Comparison of ENCODE assay signal across 8 cellular contexts in genomic region chr4:173333658-173334084, GRCh38. TPM values are rescaled to one million over a fixed set of nuclear protein-coding genes. Genes with fewer than 3 reads are reported as not detected.
A peak's percentile ranks its signal among the peaks of the same experiment; 100 is the strongest.
DNase-seq lines count a peak whose midpoint lies in the region; ATAC-seq and TF ChIP-seq lines count a peak whose summit lies in the region.

No MANE protein-coding gene starts in this region.

- H3K27me3 Mint-ChIP-seq in activated naive CD4-positive, alpha-beta T cell treated with anti-CD3 and anti-CD28 coated beads, Interleukin-2, amount 10 ng/mL, durations not matched to agents 7 days and 5 days: peaks cover 6% of the 10 kb centered on the region

- H3K4me2 ChIP-seq in parathyroid adenoma (ENCODE audit: low read length): peak overlapping the region; percentile 85

- intact Hi-C loops in Right ventricle myocardium superior (cut with DNase I): loop anchor here (5.0 kb wide), 1 partner anchor 39 kb away; the partner anchor contains the start of gene SAP30

- CTCF ChIA-PET in activated naive CD4-positive, alpha-beta T cell treated with anti-CD3 and anti-CD28 coated beads, Interleukin-2, amount 10 ng/mL, durations not matched to agents 7 days and 5 days (lab: Charles Lee): interaction anchor here (3.8 to 4.3 kb wide), 2 partner anchors 15 to 37 kb away, joined by 16 to 44 read pairs; partner anchors contain the start of gene SAP30

- no peaks in the 10 kb centered on the region for H3K36me3 ChIP-seq in parathyroid adenoma (ENCODE audit: control insufficient read depth, insufficient read depth, low read length)

- no peak for TF ChIP-seq CTCF in C4-2B (conservative IDR thresholded peaks at IDR 0.05)
- TF ChIP-seq CTCF in parathyroid adenoma (IDR thresholded peaks at IDR 0.05): no peak

- peak overlapping the region; percentile 98 for H3K27ac ChIP-seq in C4-2B
- peak overlapping the region; percentile 94 for H3K27ac ChIP-seq in parathyroid adenoma

- H3K36me3 Mint-ChIP-seq in activated naive CD4-positive, alpha-beta T cell treated with anti-CD3 and anti-CD28 coated beads, Interleukin-2, amount 10 ng/mL, durations not matched to agents 7 days and 5 days: peaks cover 48% of the 10 kb centered on the region

- H3K4me1 ChIP-seq in parathyroid adenoma: no peaks in the 10 kb centered on the region

- no peaks in the 10 kb centered on the region for H3K9me3 Mint-ChIP-seq in activated naive CD4-positive, alpha-beta T cell treated with anti-CD3 and anti-CD28 coated beads, Interleukin-2, amount 10 ng/mL, durations not matched to agents 7 days and 5 days

- no peaks in the 10 kb centered on the region for H3K9me3 ChIP-seq in parathyroid adenoma (ENCODE audit: control insufficient read depth, low read length)

- H3K4me1 Mint-ChIP-seq in activated naive CD4-positive, alpha-beta T cell treated with anti-CD3 and anti-CD28 coated beads, Interleukin-2, amount 10 ng/mL, durations not matched to agents 7 days and 5 days: peaks cover 48% of the 10 kb centered on the region

- no peaks in the 10 kb centered on the region for H3K79me2 ChIP-seq in parathyroid adenoma

- peak overlapping the region; percentile 100 for H3K27ac Mint-ChIP-seq in activated naive CD4-positive, alpha-beta T cell treated with anti-CD3 and anti-CD28 coated beads, Interleukin-2, amount 10 ng/mL, durations not matched to agents 7 days and 5 days

- peak overlapping the region; percentile 89 for H3K4me3 Mint-ChIP-seq in activated naive CD4-positive, alpha-beta T cell treated with anti-CD3 and anti-CD28 coated beads, Interleukin-2, amount 10 ng/mL, durations not matched to agents 7 days and 5 days

- H2AFZ ChIP-seq in parathyroid adenoma: peak overlapping the region; percentile 86

- peak overlapping the region; percentile 58 for H3K9ac ChIP-seq in parathyroid adenoma

- H3K4me3 ChIP-seq in parathyroid adenoma (ENCODE audit: low read depth, low read length): peak overlapping the region; percentile 98

- no peaks in the 10 kb centered on the region for H3K27me3 ChIP-seq in parathyroid adenoma (ENCODE audit: control insufficient read depth, insufficient read depth, low read length)

- DNase-seq in NCI-H2171 (lab: John Stamatoyannopoulos, UW): peak; percentile 23
- DNase-seq in activated naive CD4-positive, alpha-beta T cell treated with anti-CD3 and anti-CD28 coated beads, Interleukin-2, amount 10 ng/mL, durations not matched to agents 7 days and 5 days: peak; percentile 71
- DNase-seq in Right ventricle myocardium superior: peak; percentile 77
- DNase-seq in HT-29 (ENCODE audit: low spot score): no peak
- no peak for DNase-seq in NCI-H2107 treated with DMSO at 0.1 percent for 48 hours (lab: John Stamatoyannopoulos, UW; ENCODE audit: unreplicated experiment)

- ATAC-seq in GM21447 (IDR thresholded peaks at IDR 0.05; ENCODE audit: unreplicated experiment): peak; percentile 3
- ATAC-seq in Right ventricle myocardium superior (ENCODE audit: poor library complexity): peak; percentile 77

RNA-seq across cellular contexts. Expression of gene HMGB2, which starts 0.5 kb away (rescaled TPM):
- total RNA-seq in Right ventricle myocardium superior: 35.2 TPM
- 113 and 133 TPM in 2 replicates for total RNA-seq in HT-29 (2014; rRNA removed; shearing (Covaris generic))

RNA-seq across cellular contexts. Expression of gene SAP30, which starts 37.1 kb away (rescaled TPM):
- 12.9 TPM for total RNA-seq in Right ventricle myocardium superior
- total RNA-seq in HT-29 (2014; rRNA removed; shearing (Covaris generic)): 17.7 and 21.7 TPM in 2 replicates

Comparison
In these comparisons a context has a peak if more than half of its experiments do, and no peak if none do; other contexts are left out.
1. DNase-seq: peak in NCI-H2171 (single experiment), activated naive CD4-positive, alpha-beta T cell treated with anti-CD3 and anti-CD28 coated beads, Interleukin-2, amount 10 ng/mL, durations not matched to agents 7 days and 5 days (single experiment) and Right ventricle myocardium superior (single experiment); none in HT-29 (single experiment) and NCI-H2107 treated with DMSO at 0.1 percent for 48 hours (single experiment).